In genomic region chr10:17215782-17216122, GRCh38 we compare ENCODE assay signal across 11 cellular contexts. TPM values are rescaled to one million over a fixed set of nuclear protein-coding genes. Genes with fewer than 3 reads are reported as not detected.
A peak's percentile ranks its signal among the peaks of the same experiment; 100 is the strongest.
DNase-seq lines count a peak whose midpoint lies in the region; ATAC-seq, FAIRE-seq and TF ChIP-seq lines count a peak whose summit lies in the region.
"Had no signal": no experiment of that assay in that cellular context is flagged by ENCODE, and none has a peak within 500 bp of the region (broad histone marks: within the 10 kb centered on the region; RNA-seq: fewer than 3 reads in every experiment).

No MANE protein-coding gene starts in this region.

- no peak for TF ChIP-seq POLR2A in tibial nerve (IDR thresholded peaks at IDR 0.05)

- peak overlapping the region; percentile 79 for H3K27ac Mint-ChIP-seq in activated naive CD4-positive, alpha-beta T cell treated with anti-CD3 and anti-CD28 coated beads, Interleukin-2, amount 10 ng/mL, durations not matched to agents 7 days and 5 days
- H3K27ac Mint-ChIP-seq in activated naive CD4-positive, alpha-beta T cell treated with anti-CD3 and anti-CD28 coated beads for 36 hours: no peak overlapping the region
- peak overlapping the region; percentile 92 for H3K27ac Mint-ChIP-seq in activated naive CD8-positive, alpha-beta T cell

- no peak for TF ChIP-seq CTCF in keratinocyte (optimal IDR thresholded peaks at IDR 0.05 in 1 of 3, IDR thresholded peaks at IDR 0.05 in 1 of 3, conservative IDR thresholded peaks at IDR 0.05 in 1 of 3; ENCODE audit: extremely low read depth in 1 of 3, insufficient read depth in 2 of 3, low read length in 3 of 3)
- TF ChIP-seq CTCF in tibial nerve (IDR thresholded peaks at IDR 0.05): no peak

- H4K20me1 ChIP-seq in keratinocyte (ENCODE audit: control insufficient read depth, extremely low read depth, insufficient read depth, low read length): no peaks in the 10 kb centered on the region

- H3K9ac ChIP-seq in keratinocyte (ENCODE audit: control insufficient read depth, extremely low read depth, insufficient read depth, low read length): peak overlapping the region; percentile 40

- H3K79me2 ChIP-seq in keratinocyte (ENCODE audit: control insufficient read depth, insufficient read depth, low read length): no peaks in the 10 kb centered on the region

- TF ChIP-seq EP300 in tibial nerve (IDR thresholded peaks at IDR 0.05): no peak

- H3K36me3 ChIP-seq in keratinocyte (ENCODE audit: control insufficient read depth in 2 of 2, extremely low read depth in 1 of 2, insufficient read depth in 2 of 2, low read length in 2 of 2) (no peaks in the 10 kb centered on the region), tibial nerve (no peaks in the 10 kb centered on the region)
- H3K36me3 ChIP-seq: ovary had no signal

- H3K4me1 Mint-ChIP-seq in activated naive CD4-positive, alpha-beta T cell treated with anti-CD3 and anti-CD28 coated beads, Interleukin-2, amount 10 ng/mL, durations not matched to agents 7 days and 5 days: peaks cover 43% of the 10 kb centered on the region
- H3K4me1 Mint-ChIP-seq in activated naive CD4-positive, alpha-beta T cell treated with anti-CD3 and anti-CD28 coated beads for 36 hours (ENCODE audit: low read depth): peaks cover 30% of the 10 kb centered on the region
- peaks cover 36% of the 10 kb centered on the region for H3K4me1 Mint-ChIP-seq in activated naive CD8-positive, alpha-beta T cell (ENCODE audit: low read depth)

- H3K4me3 ChIP-seq in keratinocyte (ENCODE audit: control insufficient read depth in 2 of 3, extremely low read depth in 1 of 3, insufficient read depth in 2 of 3, low read depth in 1 of 3, low read length in 3 of 3): peak overlapping the region in 1 of 3 experiments; percentile 13
- H3K4me3 ChIP-seq in tibial nerve: no peak overlapping the region
- H3K4me3 ChIP-seq: dorsolateral prefrontal cortex, ovary had no signal

- H3K4me3 Mint-ChIP-seq in activated naive CD4-positive, alpha-beta T cell treated with anti-CD3 and anti-CD28 coated beads, Interleukin-2, amount 10 ng/mL, durations not matched to agents 7 days and 5 days: no peak overlapping the region
- no peak overlapping the region for H3K4me3 Mint-ChIP-seq in activated naive CD4-positive, alpha-beta T cell treated with anti-CD3 and anti-CD28 coated beads for 36 hours
- H3K4me3 Mint-ChIP-seq in activated naive CD8-positive, alpha-beta T cell: peak overlapping the region; percentile 46
- H3K4me3 Mint-ChIP-seq: activated T-cell treated with anti-CD3 and anti-CD28 coated beads, Interleukin-2, amount 50 U/mL, for 4 hours had no signal

- H3K9me1 ChIP-seq in keratinocyte (ENCODE audit: control insufficient read depth, extremely low read depth, insufficient read depth, low read length): no peaks in the 10 kb centered on the region

- no peak for ATAC-seq in HG03280 (IDR thresholded peaks at IDR 0.05; ENCODE audit: unreplicated experiment)
- no peak for ATAC-seq in HG02981 (IDR thresholded peaks at IDR 0.05; ENCODE audit: unreplicated experiment)

- intact Hi-C loops in activated naive CD4-positive, alpha-beta T cell treated with anti-CD3 and anti-CD28 coated beads for 36 hours (cut with micrococcal nuclease): loop anchor here (1.0 to 5.0 kb wide), 10 partner anchors 9 to 1437 kb away; partner anchors contain the start of genes NSUN6, RSU1 and TRDMT1

- peaks cover 47% of the 10 kb centered on the region for H3K4me1 ChIP-seq in keratinocyte (ENCODE audit: control insufficient read depth, extremely low read depth, insufficient read depth, low read length)
- peaks cover 0 to 68% (median 31%) of the 10 kb centered on the region in 4 donors for H3K4me1 ChIP-seq in tibial nerve

- H3K9me3 Mint-ChIP-seq in activated naive CD4-positive, alpha-beta T cell treated with anti-CD3 and anti-CD28 coated beads, Interleukin-2, amount 10 ng/mL, durations not matched to agents 7 days and 5 days: no peaks in the 10 kb centered on the region
- H3K9me3 Mint-ChIP-seq in activated naive CD4-positive, alpha-beta T cell treated with anti-CD3 and anti-CD28 coated beads for 36 hours: no peaks in the 10 kb centered on the region
- H3K9me3 Mint-ChIP-seq in activated naive CD8-positive, alpha-beta T cell (ENCODE audit: low read depth): no peaks in the 10 kb centered on the region
- H3K9me3 Mint-ChIP-seq: activated T-cell treated with anti-CD3 and anti-CD28 coated beads, Interleukin-2, amount 50 U/mL, for 4 hours had no signal

- no peaks in the 10 kb centered on the region for H3K27me3 ChIP-seq in keratinocyte (ENCODE audit: control insufficient read depth, extremely low read depth, insufficient read depth, low read length)
- no peaks in the 10 kb centered on the region for H3K27me3 ChIP-seq in tibial nerve
- H3K27me3 ChIP-seq: ovary had no signal

- H2AFZ ChIP-seq in keratinocyte (ENCODE audit: control insufficient read depth, low read length): no peak overlapping the region

- H3K27ac ChIP-seq in keratinocyte (ENCODE audit: control insufficient read depth, insufficient read depth, low read length) (peak overlapping the region; percentile 96), tibial nerve (peak overlapping the region; percentile 37 to 96 (median 72))

- peaks cover 5% of the 10 kb centered on the region for H3K27me3 Mint-ChIP-seq in activated naive CD4-positive, alpha-beta T cell treated with anti-CD3 and anti-CD28 coated beads, Interleukin-2, amount 10 ng/mL, durations not matched to agents 7 days and 5 days
- no peaks in the 10 kb centered on the region for H3K27me3 Mint-ChIP-seq in activated naive CD4-positive, alpha-beta T cell treated with anti-CD3 and anti-CD28 coated beads for 36 hours (ENCODE audit: low read depth)
- H3K27me3 Mint-ChIP-seq in activated naive CD8-positive, alpha-beta T cell: no peaks in the 10 kb centered on the region

- WGBS in tibial nerve, 2 donors: 83 to 93% methylated on average over 2 of the region's 2 CpGs

- DNase-seq in activated naive CD4-positive, alpha-beta T cell treated with anti-CD3 and anti-CD28 coated beads, Interleukin-2, amount 10 ng/mL, durations not matched to agents 7 days and 5 days: no peak
- DNase-seq in activated naive CD4-positive, alpha-beta T cell treated with anti-CD3 and anti-CD28 coated beads for 36 hours: no peak
- DNase-seq in keratinocyte (ENCODE audit: low read depth, low spot score) (no peak), tibial nerve (ENCODE audit: low spot score in 2 of 2) (no peak), epidermal melanocyte (ENCODE audit: insufficient read length, low spot score) (no peak)
- DNase-seq: activated T-cell treated with anti-CD3 and anti-CD28 coated beads, Interleukin-2, amount 50 U/mL, for 4 hours; dorsolateral prefrontal cortex; ovary had no signal

- H3K9me3 ChIP-seq in keratinocyte (ENCODE audit: control insufficient read depth, low read depth, low read length): no peaks in the 10 kb centered on the region
- H3K9me3 ChIP-seq in tibial nerve: no peaks in the 10 kb centered on the region
- H3K9me3 ChIP-seq: ovary had no signal

- peaks cover 23% of the 10 kb centered on the region for H3K36me3 Mint-ChIP-seq in activated naive CD4-positive, alpha-beta T cell treated with anti-CD3 and anti-CD28 coated beads, Interleukin-2, amount 10 ng/mL, durations not matched to agents 7 days and 5 days
- H3K36me3 Mint-ChIP-seq in activated naive CD4-positive, alpha-beta T cell treated with anti-CD3 and anti-CD28 coated beads for 36 hours (ENCODE audit: low read depth): no peaks in the 10 kb centered on the region
- peaks cover 10% of the 10 kb centered on the region for H3K36me3 Mint-ChIP-seq in activated naive CD8-positive, alpha-beta T cell

- no peak for FAIRE-seq in keratinocyte (lab: Jason Lieb, UNC)

- H3K4me2 ChIP-seq in keratinocyte (ENCODE audit: control insufficient read depth, extremely low read depth, insufficient read depth, low read depth, low read length): peak overlapping the region; percentile 60

- dilution Hi-C loops in keratinocyte (cut with MboI; ENCODE audit: extremely low pct_ligation_motif_present, low sequenced_read_pairs): no loop called here

- CTCF ChIA-PET in activated naive CD4-positive, alpha-beta T cell treated with anti-CD3 and anti-CD28 coated beads, Interleukin-2, amount 10 ng/mL, durations not matched to agents 7 days and 5 days (lab: Charles Lee): interaction anchor here (0.7 to 2.6 kb wide), 4 partner anchors 10 to 64 kb away, joined by 3 to 10 read pairs (median 6); no protein-coding TSS in a partner anchor
- CTCF ChIA-PET in activated naive CD4-positive, alpha-beta T cell treated with anti-CD3 and anti-CD28 coated beads for 36 hours (lab: Charles Lee): interaction anchor here (0.6 to 2.1 kb wide), 5 partner anchors 9 to 231 kb away, joined by 3 to 10 read pairs (median 6); partner anchors contain the start of gene TRDMT1

RNA-seq across cellular contexts. Expression of gene VIM, which starts 12.3 kb away (rescaled TPM):
- 10 to 100 TPM; 58.3 to 60.6 TPM for total RNA-seq in activated naive CD4-positive, alpha-beta T cell treated with anti-CD3 and anti-CD28 coated beads for 36 hours
- polyA plus RNA-seq in keratinocyte: 341 to 1,147 TPM (median 495 TPM) in 3 replicates
- 56.4 TPM for polyA plus RNA-seq in keratinocyte (2011; ENCODE audit: low read depth)
- 552 and 735 TPM in 2 replicates for polyA plus RNA-seq in keratinocyte (2011; cell fraction: cytosol; rRNA removed)
- 325 and 358 TPM in 2 replicates for polyA plus RNA-seq in keratinocyte (2011; cell fraction: nucleus; rRNA removed)
- polyA plus RNA-seq in keratinocyte (2012; ENCODE audit: low replicate concordance): 57.6 and 1,089 TPM in 2 replicates
- polyA minus RNA-seq in keratinocyte: 460 to 1,179 TPM (median 477 TPM) in 3 replicates
- polyA minus RNA-seq in keratinocyte (2011; cell fraction: cytosol; rRNA and poly(A)+ RNA removed): 1,163 TPM
- 188 and 237 TPM in 2 replicates for polyA minus RNA-seq in keratinocyte (2011; cell fraction: nucleus; rRNA and poly(A)+ RNA removed)
- 1,000 to 10,000 TPM; 6,350 to 8,587 (median 8,002) TPM for total RNA-seq in tibial nerve

RNA-seq across cellular contexts. Expression of gene TRDMT1, which starts 14.3 kb away (rescaled TPM):
- total RNA-seq in activated naive CD4-positive, alpha-beta T cell treated with anti-CD3 and anti-CD28 coated beads for 36 hours: 1 to 10 TPM; 6.5 to 7.2 TPM
- polyA plus RNA-seq in keratinocyte: 2.3 to 6.6 TPM (median 3.3 TPM) in 3 replicates
- polyA plus RNA-seq in keratinocyte (2011; ENCODE audit: low read depth): 1.4 TPM
- 1.2 and 4.0 TPM in 2 replicates for polyA plus RNA-seq in keratinocyte (2011; cell fraction: cytosol; rRNA removed)
- polyA plus RNA-seq in keratinocyte (2011; cell fraction: nucleus; rRNA removed): 3.2 and 3.9 TPM in 2 replicates
- polyA plus RNA-seq in keratinocyte (2012; ENCODE audit: low replicate concordance): 0.95 and 3.1 TPM in 2 replicates
- polyA minus RNA-seq in keratinocyte: 1.9 to 5.4 TPM (median 2.1 TPM) in 3 replicates
- polyA minus RNA-seq in keratinocyte (2011; cell fraction: cytosol; rRNA and poly(A)+ RNA removed): 0.77 TPM
- polyA minus RNA-seq in keratinocyte (2011; cell fraction: nucleus; rRNA and poly(A)+ RNA removed): 3.3 and 7.8 TPM in 2 replicates
- total RNA-seq in tibial nerve: 10 to 100 TPM; 12.9 to 17.5 (median 16.0) TPM

Comparison
In these comparisons a context has a peak if more than half of its experiments do, and no peak if none do; other contexts are left out.
1. RNA of gene VIM, which starts 12.3 kb away (total RNA-seq): 6,350 to 8,587 TPM in tibial nerve; 58.3 to 60.6 TPM in activated naive CD4-positive, alpha-beta T cell treated with anti-CD3 and anti-CD28 coated beads for 36 hours; every median in the first group is over 100 times any median in the second.